8 cellular contexts compared by ENCODE assay signal in the genomic region with DNA sequence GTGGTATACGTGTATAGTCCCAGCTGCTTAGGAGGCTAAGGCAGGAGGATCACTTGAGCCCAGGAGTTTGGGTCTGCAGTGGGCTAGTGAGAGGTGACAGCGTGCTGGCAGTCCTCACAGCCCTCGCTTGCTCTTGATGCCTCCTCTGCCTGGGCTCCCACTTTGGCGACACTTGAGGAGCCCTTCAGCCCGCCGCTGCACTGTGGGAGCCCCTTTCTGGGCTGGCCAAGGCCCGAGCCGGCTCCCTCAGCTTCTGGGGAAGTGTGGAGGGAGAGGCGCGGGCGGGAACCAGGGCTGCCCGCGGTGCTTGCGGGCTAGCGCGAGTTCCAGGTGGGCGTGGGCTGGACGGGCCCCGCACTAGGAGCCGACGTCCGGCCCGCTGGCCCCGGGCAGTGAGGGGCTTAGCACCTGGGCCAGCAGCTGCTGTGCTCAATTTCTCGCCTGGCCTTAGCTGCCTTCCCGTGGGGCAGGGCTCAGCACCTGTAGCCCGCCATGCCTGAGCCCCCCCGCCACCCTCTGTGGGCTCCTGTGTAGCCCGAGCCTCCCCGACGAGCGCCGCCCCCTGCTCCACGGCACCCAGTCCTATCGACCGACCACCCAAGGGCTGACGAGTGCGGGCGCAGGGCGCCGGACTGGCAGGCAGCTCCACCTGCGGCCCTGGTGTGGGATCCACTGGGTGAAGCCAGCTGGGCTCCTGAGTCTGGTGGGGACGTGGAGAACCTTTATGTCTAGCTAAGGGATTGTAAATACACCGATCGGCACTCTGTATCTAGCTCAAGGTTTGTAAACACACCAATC. TPM values are rescaled to one million over a fixed set of nuclear protein-coding genes. Genes with fewer than 3 reads are reported as not detected.
DNase-seq lines count a peak whose midpoint lies in the region; ATAC-seq, FAIRE-seq and TF ChIP-seq lines count a peak whose summit lies in the region.
"Not testable (repeated sequence)": the region's sequence is repeated elsewhere in the genome, so short reads cannot be mapped to it uniquely, and the experiment has no call there.

No MANE protein-coding gene starts in this region.

- H3K4me1 Mint-ChIP-seq in CD4-positive, alpha-beta T cell (ENCODE audit: low read depth): peaks cover 10% of the 10 kb centered on the region
- not testable (repeated sequence) for H3K4me1 Mint-ChIP-seq in activated CD4-positive, alpha-beta T cell treated with anti-CD3 and anti-CD28 coated beads for 36 hours; activated T-helper 17 cell treated with anti-CD3 and anti-CD28 coated beads, Interleukin-2, amount 50 U/mL, for 72 hours; stimulated activated naive CD8-positive, alpha-beta T cell treated with anti-CD3 and anti-CD28 coated beads, Interleukin-15, Interleukin-2, amounts not matched to agents 100 ng/mL and 50 ng/mL, for 24 hours (ENCODE audit: low read depth)
- peaks cover 12% of the 10 kb centered on the region for H3K4me1 Mint-ChIP-seq in activated naive CD8-positive, alpha-beta T cell treated with anti-CD3 and anti-CD28 coated beads, Interleukin-2, amount 10 ng/mL, durations not matched to agents 7 days and 5 days

- not testable (repeated sequence) for H3K4me3 Mint-ChIP-seq in CD4-positive, alpha-beta T cell; activated CD4-positive, alpha-beta T cell treated with anti-CD3 and anti-CD28 coated beads for 36 hours
- peak overlapping the region; percentile 84 for H3K4me3 Mint-ChIP-seq in activated T-helper 17 cell treated with anti-CD3 and anti-CD28 coated beads, Interleukin-2, amount 50 U/mL, for 72 hours
- peak overlapping the region; percentile 73 for H3K4me3 Mint-ChIP-seq in activated naive CD8-positive, alpha-beta T cell treated with anti-CD3 and anti-CD28 coated beads, Interleukin-2, amount 10 ng/mL, durations not matched to agents 7 days and 5 days
- H3K4me3 Mint-ChIP-seq in stimulated activated naive CD8-positive, alpha-beta T cell treated with anti-CD3 and anti-CD28 coated beads, Interleukin-15, Interleukin-2, amounts not matched to agents 100 ng/mL and 50 ng/mL, for 24 hours: peak overlapping the region; percentile 71

- TF ChIP-seq CTCF in A549 (IDR thresholded peaks at IDR 0.05); CD4-positive, alpha-beta T cell (IDR thresholded peaks at IDR 0.05); right lobe of liver (IDR thresholded peaks at IDR 0.05): not testable (repeated sequence)

- not testable (repeated sequence) for TF ChIP-seq RAD21 in A549 (conservative IDR thresholded peaks at IDR 0.05 in 1 of 2, IDR thresholded peaks at IDR 0.05 in 1 of 2)

- TF ChIP-seq POLR2A in A549 (IDR thresholded peaks at IDR 0.05; ENCODE audit: low read length); right lobe of liver (IDR thresholded peaks at IDR 0.05): not testable (repeated sequence)

- not testable (repeated sequence) for H3K4me3 ChIP-seq in A549, right lobe of liver

- intact Hi-C loops in CD4-positive, alpha-beta T cell (cut with DNase I, micrococcal nuclease); right lobe of liver (cut with DNase I): not testable (repeated sequence)
- intact Hi-C loops in activated CD4-positive, alpha-beta T cell treated with anti-CD3 and anti-CD28 coated beads for 36 hours (cut with DNase I, micrococcal nuclease): loop anchor here in 1 of 2 experiments (1.0 kb wide), 1 partner anchor 28 kb away; a partner anchor contains a TSS

- not testable (repeated sequence) for H3K4me2 ChIP-seq in A549

- H3K27ac ChIP-seq in A549: peak overlapping the region; percentile 8 to 87; a peak in 4 of 6 replicates
- H3K27ac ChIP-seq in CD4-positive, alpha-beta T cell (ENCODE audit: low read depth, low read length): not testable (repeated sequence)
- peak overlapping the region; percentile 35 for H3K27ac ChIP-seq in KOPT-K1 (ENCODE audit: low read depth, low read length, poor library complexity, severe bottlenecking)
- H3K27ac ChIP-seq in right lobe of liver: peak overlapping the region in 2 of 3 donors; percentile 47 to 53

- H3K36me3 Mint-ChIP-seq in CD4-positive, alpha-beta T cell (ENCODE audit: low read depth); activated CD4-positive, alpha-beta T cell treated with anti-CD3 and anti-CD28 coated beads for 36 hours (ENCODE audit: low read depth); activated T-helper 17 cell treated with anti-CD3 and anti-CD28 coated beads, Interleukin-2, amount 50 U/mL, for 72 hours (ENCODE audit: low read depth); activated naive CD8-positive, alpha-beta T cell treated with anti-CD3 and anti-CD28 coated beads, Interleukin-2, amount 10 ng/mL, durations not matched to agents 7 days and 5 days; stimulated activated naive CD8-positive, alpha-beta T cell treated with anti-CD3 and anti-CD28 coated beads, Interleukin-15, Interleukin-2, amounts not matched to agents 100 ng/mL and 50 ng/mL, for 24 hours (ENCODE audit: low read depth): not testable (repeated sequence)

- WGBS in A549 (ENCODE audit: missing lambda C conversion rate): 95% methylated on average over 42 of the region's 45 CpGs
- WGBS in right lobe of liver (ENCODE audit: insufficient coverage, low coverage, low lambda C conversion rate, missing lambda C conversion rate): 91% methylated on average over 5 of the region's 45 CpGs

- not testable (repeated sequence) for TF ChIP-seq EP300 in A549 (IDR thresholded peaks at IDR 0.05)

- H3K9me3 ChIP-seq in A549; CD4-positive, alpha-beta T cell (ENCODE audit: control insufficient read depth, low read length); KOPT-K1 (ENCODE audit: insufficient read depth, low read length, poor library complexity, severe bottlenecking); right lobe of liver: not testable (repeated sequence)

- peak overlapping the region; percentile 67 for H3K27ac Mint-ChIP-seq in CD4-positive, alpha-beta T cell
- H3K27ac Mint-ChIP-seq in activated CD4-positive, alpha-beta T cell treated with anti-CD3 and anti-CD28 coated beads for 36 hours: peak overlapping the region; percentile 76
- peak overlapping the region; percentile 87 for H3K27ac Mint-ChIP-seq in activated T-helper 17 cell treated with anti-CD3 and anti-CD28 coated beads, Interleukin-2, amount 50 U/mL, for 72 hours
- peak overlapping the region; percentile 73 for H3K27ac Mint-ChIP-seq in activated naive CD8-positive, alpha-beta T cell treated with anti-CD3 and anti-CD28 coated beads, Interleukin-2, amount 10 ng/mL, durations not matched to agents 7 days and 5 days
- peak overlapping the region; percentile 77 for H3K27ac Mint-ChIP-seq in stimulated activated naive CD8-positive, alpha-beta T cell treated with anti-CD3 and anti-CD28 coated beads, Interleukin-15, Interleukin-2, amounts not matched to agents 100 ng/mL and 50 ng/mL, for 24 hours

- not testable (repeated sequence) for DNase-seq in A549 (ENCODE audit: low read depth in 1 of 2, low spot score in 1 of 2); CD4-positive, alpha-beta T cell; activated CD4-positive, alpha-beta T cell treated with anti-CD3 and anti-CD28 coated beads for 36 hours; activated naive CD8-positive, alpha-beta T cell treated with anti-CD3 and anti-CD28 coated beads, Interleukin-2, amount 10 ng/mL, durations not matched to agents 7 days and 5 days; right lobe of liver

- CTCF ChIA-PET in A549 (lab: Yijun Ruan, JAX): interaction anchor here (1.2 to 3.0 kb wide), 4 partner anchors 14 to 88 kb away, joined by 3 to 20 read pairs (median 10); no protein-coding TSS in a partner anchor
- CTCF ChIA-PET in CD4-positive, alpha-beta T cell (lab: Charles Lee): not testable (repeated sequence)
- CTCF ChIA-PET in activated CD4-positive, alpha-beta T cell treated with anti-CD3 and anti-CD28 coated beads for 36 hours (lab: Charles Lee): interaction anchor here (0.6 kb wide), 1 partner anchor 15 kb away, joined by 3 read pairs; no protein-coding TSS in a partner anchor

- H3K4me1 ChIP-seq in A549 (peaks cover 50% of the 10 kb centered on the region), right lobe of liver (peaks cover 0 to 51% (median 23%) of the 10 kb centered on the region in 4 donors)

- not testable (repeated sequence) for H3K9me3 Mint-ChIP-seq in CD4-positive, alpha-beta T cell; activated CD4-positive, alpha-beta T cell treated with anti-CD3 and anti-CD28 coated beads for 36 hours (ENCODE audit: low read depth); activated T-helper 17 cell treated with anti-CD3 and anti-CD28 coated beads, Interleukin-2, amount 50 U/mL, for 72 hours; activated naive CD8-positive, alpha-beta T cell treated with anti-CD3 and anti-CD28 coated beads, Interleukin-2, amount 10 ng/mL, durations not matched to agents 7 days and 5 days; stimulated activated naive CD8-positive, alpha-beta T cell treated with anti-CD3 and anti-CD28 coated beads, Interleukin-15, Interleukin-2, amounts not matched to agents 100 ng/mL and 50 ng/mL, for 24 hours

- not testable (repeated sequence) for ATAC-seq in A549; CD4-positive, alpha-beta T cell (ENCODE audit: poor library complexity); activated CD4-positive, alpha-beta T cell treated with anti-CD3 and anti-CD28 coated beads for 36 hours; activated T-helper 17 cell treated with anti-CD3 and anti-CD28 coated beads, Interleukin-2, amount 50 U/mL, for 72 hours (replicated peaks); activated naive CD8-positive, alpha-beta T cell treated with anti-CD3 and anti-CD28 coated beads, Interleukin-2, amount 10 ng/mL, durations not matched to agents 7 days and 5 days (ENCODE audit: low read depth); right lobe of liver

- H3K36me3 ChIP-seq in KOPT-K1 (ENCODE audit: insufficient read depth, low read length); right lobe of liver: not testable (repeated sequence)

- POLR2A ChIA-PET in A549 (lab: Yijun Ruan, JAX); activated naive CD8-positive, alpha-beta T cell treated with anti-CD3 and anti-CD28 coated beads, Interleukin-2, amount 10 ng/mL, durations not matched to agents 7 days and 5 days (lab: Charles Lee): not testable (repeated sequence)
- POLR2A ChIA-PET in CD4-positive, alpha-beta T cell (lab: Charles Lee): interaction anchor here (0.7 kb wide), 2 partner anchors 37 to 44 kb away, joined by 3 read pairs; a partner anchor contains a TSS
- POLR2A ChIA-PET in activated CD4-positive, alpha-beta T cell treated with anti-CD3 and anti-CD28 coated beads for 36 hours (lab: Charles Lee): interaction anchor here (0.6 kb wide), 1 partner anchor 72 kb away, joined by 4 read pairs; no protein-coding TSS in a partner anchor

- not testable (repeated sequence) for H3K27me3 Mint-ChIP-seq in CD4-positive, alpha-beta T cell; activated CD4-positive, alpha-beta T cell treated with anti-CD3 and anti-CD28 coated beads for 36 hours; activated T-helper 17 cell treated with anti-CD3 and anti-CD28 coated beads, Interleukin-2, amount 50 U/mL, for 72 hours; activated naive CD8-positive, alpha-beta T cell treated with anti-CD3 and anti-CD28 coated beads, Interleukin-2, amount 10 ng/mL, durations not matched to agents 7 days and 5 days; stimulated activated naive CD8-positive, alpha-beta T cell treated with anti-CD3 and anti-CD28 coated beads, Interleukin-15, Interleukin-2, amounts not matched to agents 100 ng/mL and 50 ng/mL, for 24 hours

- H3K27me3 ChIP-seq in CD4-positive, alpha-beta T cell (ENCODE audit: control insufficient read depth, insufficient read depth, low read length); right lobe of liver: not testable (repeated sequence)

- not testable (repeated sequence) for FAIRE-seq in A549 (lab: Jason Lieb, UNC)

RNA-seq across cellular contexts. Expression of a gene that starts 28.1 kb away (rescaled TPM):
- polyA plus RNA-seq in A549 (2011; rRNA removed) (140 and 162 TPM in 2 replicates), A549 (2017; fragmentation: RNase III; extraction: RNeasy Plus Mini Kit Qiagen cat#74134 plus additional on column Dnase treatment) (55.4 to 68.1 TPM (median 60.5 TPM) in 3 replicates)
- polyA plus RNA-seq in A549 (2012; cell fraction: cytosol; rRNA removed): 72.5 and 85.3 TPM in 2 replicates
- 98.3 and 107 TPM in 2 replicates for polyA plus RNA-seq in A549 (2012; cell fraction: nucleus; rRNA removed)
- polyA minus RNA-seq in A549 (2011; rRNA and poly(A)+ RNA removed): 113 and 114 TPM in 2 replicates
- total RNA-seq in CD4-positive, alpha-beta T cell: under 1 TPM in 1 of 2 experiments, not detected in 1; 0.08 TPM
- total RNA-seq in activated CD4-positive, alpha-beta T cell treated with anti-CD3 and anti-CD28 coated beads for 36 hours: 1 to 10 TPM; 5.1 to 5.7 TPM
- total RNA-seq in activated T-helper 17 cell treated with anti-CD3 and anti-CD28 coated beads, Interleukin-2, amount 50 U/mL, for 72 hours: 1 to 10 TPM; 2.3 TPM
- total RNA-seq in activated naive CD8-positive, alpha-beta T cell treated with anti-CD3 and anti-CD28 coated beads, Interleukin-2, amount 10 ng/mL, durations not matched to agents 7 days and 5 days: 1 to 10 TPM; 1.6 to 1.8 TPM
- 10 to 100 TPM in 5 of 6 experiments, 1 to 10 TPM in 1; 8.7 to 18.1 (median 16.4) TPM for total RNA-seq in right lobe of liver

RNA-seq across cellular contexts. Expression of a gene that starts 44.4 kb away (rescaled TPM):
- polyA plus RNA-seq in A549 (2011; rRNA removed) (19.0 and 24.2 TPM in 2 replicates), A549 (2017; fragmentation: RNase III; extraction: RNeasy Plus Mini Kit Qiagen cat#74134 plus additional on column Dnase treatment) (12.1 to 15.4 TPM (median 13.9 TPM) in 3 replicates)
- polyA plus RNA-seq in A549 (2012; cell fraction: cytosol; rRNA removed): 13.1 and 16.7 TPM in 2 replicates
- polyA plus RNA-seq in A549 (2012; cell fraction: nucleus; rRNA removed): 17.5 and 18.1 TPM in 2 replicates
- polyA minus RNA-seq in A549 (2011; rRNA and poly(A)+ RNA removed): 29.8 and 38.2 TPM in 2 replicates
- total RNA-seq in CD4-positive, alpha-beta T cell: 1 to 10 TPM; 4.6 to 5.5 TPM
- total RNA-seq in activated CD4-positive, alpha-beta T cell treated with anti-CD3 and anti-CD28 coated beads for 36 hours: 10 to 100 TPM in 1 of 2 experiments, 1 to 10 TPM in 1; 9.5 to 11.1 TPM
- 10 to 100 TPM; 10.4 to 10.7 TPM for total RNA-seq in activated T-helper 17 cell treated with anti-CD3 and anti-CD28 coated beads, Interleukin-2, amount 50 U/mL, for 72 hours
- 10 to 100 TPM; 14.0 to 14.7 TPM for total RNA-seq in activated naive CD8-positive, alpha-beta T cell treated with anti-CD3 and anti-CD28 coated beads, Interleukin-2, amount 10 ng/mL, durations not matched to agents 7 days and 5 days
- total RNA-seq in right lobe of liver: 1 to 10 TPM; 2.5 to 3.9 (median 3.1) TPM
